In genomic region chr12:56127888-56128668, GRCh38 we compare ENCODE assay signal across 1 cellular context.
A peak's percentile ranks its signal among the peaks of the same experiment; 100 is the strongest.
TF ChIP-seq lines count a peak whose summit lies in the region.

Gene ESYT1 (plus strand): TSS chr12:56128267. CDS start chr12:56128320, 53 bp downstream.

TF ChIP-seq in HepG2, 621 proteins besides CTCF, POLR2A, EP300 and RAD21 (continued from another document):
- no peak for TF ChIP-seq ZHX2 (IDR thresholded peaks at IDR 0.05; ENCODE audit: low read depth)
- 0 out of 2 replicates have a peak, but pooled peaks have one; percentile 12 for TF ChIP-seq ZHX2 (CRISPR knock-in tag; IDR thresholded peaks at IDR 0.05; ENCODE audit: borderline replicate concordance)
- TF ChIP-seq MXD4 (CRISPR knock-in tag; IDR thresholded peaks at IDR 0.05) = peak; percentile 34
- TF ChIP-seq NONO (IDR thresholded peaks at IDR 0.05) = no peak
- no peak; the same call in 1 of the 2 replicates for TF ChIP-seq NONO (CRISPR knock-in tag; conservative IDR thresholded peaks at IDR 0.05)
- peak; percentile 55; the same call in 1 of the 2 replicates for TF ChIP-seq ZNF598 (CRISPR knock-in tag; IDR thresholded peaks at IDR 0.05; ENCODE audit: borderline replicate concordance)
- TF ChIP-seq ZNF746 (CRISPR knock-in tag; IDR thresholded peaks at IDR 0.05) = peak; percentile 68; the same call in 1 of the 2 replicates
- peak; percentile 4; the same call in 1 of the 2 replicates for TF ChIP-seq STAG1 (CRISPR knock-in tag; IDR thresholded peaks at IDR 0.05)
- TF ChIP-seq ZNF331 (CRISPR knock-in tag; IDR thresholded peaks at IDR 0.05) = 0 out of 2 replicates have a peak, but pooled peaks have one; percentile 16
- TF ChIP-seq AGO1 (IDR thresholded peaks at IDR 0.05; ENCODE audit: low read depth, low read length, poor library complexity, severe bottlenecking) = peak; percentile 69
- peak; percentile 46; the same call in 1 of the 2 replicates for TF ChIP-seq ARID5B (CRISPR knock-in tag; IDR thresholded peaks at IDR 0.05)
- TF ChIP-seq GLI4 (CRISPR knock-in tag; IDR thresholded peaks at IDR 0.05; ENCODE audit: borderline replicate concordance) = peak; percentile 77; the same call in 1 of the 2 replicates
- 0 out of 2 replicates have a peak, but pooled peaks have one; percentile 54 for TF ChIP-seq NRL (CRISPR knock-in tag; IDR thresholded peaks at IDR 0.05; ENCODE audit: borderline replicate concordance)
- TF ChIP-seq ATF3 (CRISPR knock-in tag; IDR thresholded peaks at IDR 0.05) = peak; percentile 72
- TF ChIP-seq HNRNPLL (IDR thresholded peaks at IDR 0.05; ENCODE audit: low read depth, low read length, poor library complexity, severe bottlenecking) = peak; percentile 68
- TF ChIP-seq, protein P1, sequence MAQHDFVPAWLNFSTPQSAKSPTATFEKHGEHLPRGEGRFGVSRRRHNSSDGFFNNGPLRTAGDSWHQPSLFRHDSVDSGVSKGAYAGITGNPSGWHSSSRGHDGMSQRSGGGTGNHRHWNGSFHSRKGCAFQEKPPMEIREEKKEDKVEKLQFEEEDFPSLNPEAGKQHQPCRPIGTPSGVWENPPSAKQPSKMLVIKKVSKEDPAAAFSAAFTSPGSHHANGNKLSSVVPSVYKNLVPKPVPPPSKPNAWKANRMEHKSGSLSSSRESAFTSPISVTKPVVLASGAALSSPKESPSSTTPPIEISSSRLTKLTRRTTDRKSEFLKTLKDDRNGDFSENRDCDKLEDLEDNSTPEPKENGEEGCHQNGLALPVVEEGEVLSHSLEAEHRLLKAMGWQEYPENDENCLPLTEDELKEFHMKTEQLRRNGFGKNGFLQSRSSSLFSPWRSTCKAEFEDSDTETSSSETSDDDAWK (CRISPR knock-in tag; IDR thresholded peaks at IDR 0.05) = no peak
- TF ChIP-seq GATAD1 (CRISPR knock-in tag; IDR thresholded peaks at IDR 0.05) = peak; percentile 39
- TF ChIP-seq, protein P2, sequence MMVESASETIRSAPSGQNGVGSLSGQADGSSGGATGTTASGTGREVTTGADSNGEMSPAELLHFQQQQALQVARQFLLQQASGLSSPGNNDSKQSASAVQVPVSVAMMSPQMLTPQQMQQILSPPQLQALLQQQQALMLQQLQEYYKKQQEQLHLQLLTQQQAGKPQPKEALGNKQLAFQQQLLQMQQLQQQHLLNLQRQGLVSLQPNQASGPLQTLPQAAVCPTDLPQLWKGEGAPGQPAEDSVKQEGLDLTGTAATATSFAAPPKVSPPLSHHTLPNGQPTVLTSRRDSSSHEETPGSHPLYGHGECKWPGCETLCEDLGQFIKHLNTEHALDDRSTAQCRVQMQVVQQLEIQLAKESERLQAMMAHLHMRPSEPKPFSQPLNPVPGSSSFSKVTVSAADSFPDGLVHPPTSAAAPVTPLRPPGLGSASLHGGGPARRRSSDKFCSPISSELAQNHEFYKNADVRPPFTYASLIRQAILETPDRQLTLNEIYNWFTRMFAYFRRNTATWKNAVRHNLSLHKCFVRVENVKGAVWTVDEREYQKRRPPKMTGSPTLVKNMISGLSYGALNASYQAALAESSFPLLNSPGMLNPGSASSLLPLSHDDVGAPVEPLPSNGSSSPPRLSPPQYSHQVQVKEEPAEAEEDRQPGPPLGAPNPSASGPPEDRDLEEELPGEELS (CRISPR knock-in tag; IDR thresholded peaks at IDR 0.05) = no peak; the same call in 1 of the 2 replicates
- TF ChIP-seq POLR2AphosphoS5 (IDR thresholded peaks at IDR 0.05; ENCODE audit: low read depth, low read length) = peak; percentile 86
- TF ChIP-seq ZSCAN20 (CRISPR knock-in tag; IDR thresholded peaks at IDR 0.05; ENCODE audit: borderline replicate concordance) = 0 out of 2 replicates have a peak, but pooled peaks have one; percentile 39
- TF ChIP-seq, protein P3, sequence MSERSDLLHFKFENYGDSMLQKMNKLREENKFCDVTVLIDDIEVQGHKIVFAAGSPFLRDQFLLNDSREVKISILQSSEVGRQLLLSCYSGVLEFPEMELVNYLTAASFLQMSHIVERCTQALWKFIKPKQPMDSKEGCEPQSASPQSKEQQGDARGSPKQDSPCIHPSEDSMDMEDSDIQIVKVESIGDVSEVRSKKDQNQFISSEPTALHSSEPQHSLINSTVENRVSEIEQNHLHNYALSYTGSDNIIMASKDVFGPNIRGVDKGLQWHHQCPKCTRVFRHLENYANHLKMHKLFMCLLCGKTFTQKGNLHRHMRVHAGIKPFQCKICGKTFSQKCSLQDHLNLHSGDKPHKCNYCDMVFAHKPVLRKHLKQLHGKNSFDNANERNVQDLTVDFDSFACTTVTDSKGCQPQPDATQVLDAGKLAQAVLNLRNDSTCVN (CRISPR knock-in tag; IDR thresholded peaks at IDR 0.05; ENCODE audit: borderline replicate concordance) = peak; percentile 41; the same call in 1 of the 2 replicates
- peak; percentile 47; the same call in 1 of the 2 replicates for TF ChIP-seq ZNF607 (CRISPR knock-in tag; IDR thresholded peaks at IDR 0.05; ENCODE audit: borderline replicate concordance)
- peak; percentile 73; the same call in 1 of the 2 replicates for TF ChIP-seq ZNF547 (CRISPR knock-in tag; IDR thresholded peaks at IDR 0.05)
- TF ChIP-seq ETV5 (CRISPR knock-in tag; IDR thresholded peaks at IDR 0.05; ENCODE audit: borderline replicate concordance) = peak; percentile 25; the same call in 1 of the 2 replicates
- TF ChIP-seq, protein P4, sequence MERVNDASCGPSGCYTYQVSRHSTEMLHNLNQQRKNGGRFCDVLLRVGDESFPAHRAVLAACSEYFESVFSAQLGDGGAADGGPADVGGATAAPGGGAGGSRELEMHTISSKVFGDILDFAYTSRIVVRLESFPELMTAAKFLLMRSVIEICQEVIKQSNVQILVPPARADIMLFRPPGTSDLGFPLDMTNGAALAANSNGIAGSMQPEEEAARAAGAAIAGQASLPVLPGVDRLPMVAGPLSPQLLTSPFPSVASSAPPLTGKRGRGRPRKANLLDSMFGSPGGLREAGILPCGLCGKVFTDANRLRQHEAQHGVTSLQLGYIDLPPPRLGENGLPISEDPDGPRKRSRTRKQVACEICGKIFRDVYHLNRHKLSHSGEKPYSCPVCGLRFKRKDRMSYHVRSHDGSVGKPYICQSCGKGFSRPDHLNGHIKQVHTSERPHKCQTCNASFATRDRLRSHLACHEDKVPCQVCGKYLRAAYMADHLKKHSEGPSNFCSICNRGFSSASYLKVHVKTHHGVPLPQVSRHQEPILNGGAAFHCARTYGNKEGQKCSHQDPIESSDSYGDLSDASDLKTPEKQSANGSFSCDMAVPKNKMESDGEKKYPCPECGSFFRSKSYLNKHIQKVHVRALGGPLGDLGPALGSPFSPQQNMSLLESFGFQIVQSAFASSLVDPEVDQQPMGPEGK (CRISPR knock-in tag; IDR thresholded peaks at IDR 0.05) = peak; percentile 84
- TF ChIP-seq MEF2D (CRISPR knock-in tag; IDR thresholded peaks at IDR 0.05) = peak; percentile 73; the same call in 1 of the 2 replicates
- TF ChIP-seq, protein P5, sequence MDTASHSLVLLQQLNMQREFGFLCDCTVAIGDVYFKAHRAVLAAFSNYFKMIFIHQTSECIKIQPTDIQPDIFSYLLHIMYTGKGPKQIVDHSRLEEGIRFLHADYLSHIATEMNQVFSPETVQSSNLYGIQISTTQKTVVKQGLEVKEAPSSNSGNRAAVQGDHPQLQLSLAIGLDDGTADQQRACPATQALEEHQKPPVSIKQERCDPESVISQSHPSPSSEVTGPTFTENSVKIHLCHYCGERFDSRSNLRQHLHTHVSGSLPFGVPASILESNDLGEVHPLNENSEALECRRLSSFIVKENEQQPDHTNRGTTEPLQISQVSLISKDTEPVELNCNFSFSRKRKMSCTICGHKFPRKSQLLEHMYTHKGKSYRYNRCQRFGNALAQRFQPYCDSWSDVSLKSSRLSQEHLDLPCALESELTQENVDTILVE (CRISPR knock-in tag; IDR thresholded peaks at IDR 0.05) = no peak
- no peak for TF ChIP-seq ZNF710 (CRISPR knock-in tag; IDR thresholded peaks at IDR 0.05; ENCODE audit: borderline replicate concordance)
- TF ChIP-seq ZNF841 (CRISPR knock-in tag; IDR thresholded peaks at IDR 0.05; ENCODE audit: borderline replicate concordance) = no peak
- peak; percentile 56 for TF ChIP-seq MAX (IDR thresholded peaks at IDR 0.05)
TF ChIP-seq in HepG2: peak in this region for 187.
